ENCODE assay signal across 33 cellular contexts in genomic region chr13:109877809-109878208, GRCh38.
DNase-seq lines count a peak whose midpoint lies in the region; ATAC-seq and TF ChIP-seq lines count a peak whose summit lies in the region.
"Had no signal": no experiment of that assay in that cellular context is flagged by ENCODE, and none has a peak within 500 bp of the region (broad histone marks: within the 10 kb centered on the region; RNA-seq: fewer than 3 reads in every experiment).

No MANE protein-coding gene starts in this region.

- H2BK20ac ChIP-seq in IMR-90 (ENCODE audit: low read depth, low read length), result no peak overlapping the region

- H3K4me2 ChIP-seq in IMR-90 (ENCODE audit: low read depth, low read length), result no peak overlapping the region
- no peak overlapping the region for H3K4me2 ChIP-seq in neuronal stem cell (ENCODE audit: insufficient read depth, low read length, poor library complexity, severe bottlenecking)
- H3K4me2 ChIP-seq: A549; BLaER1; BLaER1 treated with 17β-estradiol and CSF1 and Interleukin-3, amounts not matched to agents 10 nM and 100 nM had no signal

- H4K5ac ChIP-seq in IMR-90 (ENCODE audit: low read depth, low read length), result no peak overlapping the region

- H3K18ac ChIP-seq in IMR-90 (ENCODE audit: low read depth, low read length) (no peak overlapping the region), neuronal stem cell (ENCODE audit: low read length) (peak overlapping the region; percentile 65)

- no peak overlapping the region for H3K9ac ChIP-seq in IMR-90 (ENCODE audit: low read depth, low read length)
- H3K9ac ChIP-seq in neuronal stem cell (ENCODE audit: low read depth, low read length, poor library complexity), result no peak overlapping the region
- H3K9ac ChIP-seq: BLaER1; BLaER1 treated with 17β-estradiol and CSF1 and Interleukin-3, amounts not matched to agents 10 nM and 100 nM had no signal

- H2AK5ac ChIP-seq in IMR-90 (ENCODE audit: low read depth, low read length) (0 out of 2 replicates have a peak overlapping the region, but pooled peaks have one; percentile 13), neuronal stem cell (ENCODE audit: low read depth, low read length) (no peak overlapping the region)

- H2AFZ ChIP-seq in IMR-90 (replicated peaks; ENCODE audit: low read length, poor library complexity) (no peak overlapping the region), neuronal stem cell (ENCODE audit: low read length) (no peak overlapping the region)

- TF ChIP-seq RAD21 in IMR-90 (IDR thresholded peaks at IDR 0.05; ENCODE audit: low read length), result no peak

- H2BK15ac ChIP-seq in IMR-90 (ENCODE audit: low read depth, low read length) (no peak overlapping the region), neuronal stem cell (ENCODE audit: low read length) (no peak overlapping the region)

- no peak for TF ChIP-seq CTCF in IMR-90 (conservative IDR thresholded peaks at IDR 0.05; ENCODE audit: low read depth, low read length)
- TF ChIP-seq CTCF in esophagus muscularis mucosa (IDR thresholded peaks at IDR 0.05), result no peak

- H3K27me3 ChIP-seq in IMR-90 (ENCODE audit: control insufficient read depth, insufficient read depth, low read length) (no peaks in the 10 kb centered on the region), esophagus muscularis mucosa (no peaks in the 10 kb centered on the region), neuronal stem cell (ENCODE audit: control insufficient read depth in 3 of 3, insufficient read depth in 3 of 3, low read depth in 1 of 3, low read length in 3 of 3) (peaks cover 0 to 3% (median 0%) of the 10 kb centered on the region in 3 experiments)
- H3K27me3 ChIP-seq: BLaER1; BLaER1 treated with 17β-estradiol and CSF1 and Interleukin-3, amounts not matched to agents 10 nM and 100 nM had no signal

- POLR2A ChIA-PET in IMR-90 (lab: Charles Lee; ENCODE audit: unreplicated experiment), result no interaction called here

- no peaks in the 10 kb centered on the region for H3K4me1 Mint-ChIP-seq in activated T-helper 17 cell treated with anti-CD3 and anti-CD28 coated beads, Interleukin-2, amount 50 U/mL, for 72 hours
- H3K4me1 Mint-ChIP-seq in immature natural killer cell, result no peaks in the 10 kb centered on the region
- H3K4me1 Mint-ChIP-seq: B cell; CD14-positive monocyte; CD4-positive, alpha-beta memory T cell; CD8-positive, alpha-beta memory T cell had no signal

- WGBS in IMR-90 (ENCODE audit: extremely low coverage in 2 of 2, insufficient read length in 1 of 2), 2 experiments, result 80% methylated on average over 1 of the region's 7 CpGs; no CpG with 5 or more reads in 1 of the 2 experiments
- WGBS in esophagus muscularis mucosa, result 89% methylated on average over 4 of the region's 7 CpGs
- no CpG with 5 or more reads among the region's 7 CpGs for WGBS in neuronal stem cell (ENCODE audit: extremely low coverage in 2 of 2, insufficient read length in 2 of 2, insufficient replicate concordance in 1 of 2), 2 donors

- H3K4me3 ChIP-seq in IMR-90 (ENCODE audit: insufficient read depth, low read depth, low read length) (no peak overlapping the region), esophagus muscularis mucosa (no peak overlapping the region), neuronal stem cell (ENCODE audit: low read length in 2 of 2) (peak overlapping the region in 1 of 2 donors; percentile 35)
- H3K4me3 ChIP-seq: A549; BLaER1; BLaER1 treated with 17β-estradiol and CSF1 and Interleukin-3, amounts not matched to agents 10 nM and 100 nM had no signal

- BruUV-seq in IMR-90 (replicated peaks; lab: Mats Ljungman, UMichigan), result no TSS peak

- no peaks in the 10 kb centered on the region for H3K36me3 Mint-ChIP-seq in activated T-helper 17 cell treated with anti-CD3 and anti-CD28 coated beads, Interleukin-2, amount 50 U/mL, for 72 hours (ENCODE audit: low read depth)
- H3K36me3 Mint-ChIP-seq in immature natural killer cell, result no peaks in the 10 kb centered on the region
- H3K36me3 Mint-ChIP-seq: CD14-positive monocyte; CD4-positive, alpha-beta memory T cell; CD4-positive, CD25-positive, alpha-beta regulatory T cell; CD8-positive, alpha-beta memory T cell; CD8-positive, alpha-beta T cell had no signal

- DNase-seq in IMR-90 (no peak), esophagus muscularis mucosa (ENCODE audit: extremely low spot score) (peak; percentile 53), neuronal stem cell (ENCODE audit: low spot score) (no peak), immature natural killer cell (no peak)
- DNase-seq: 8988T; ACHN; AML-193; BE2C; C1 segment of cervical spinal cord; Caco-2; Calu3; CD4-positive, alpha-beta memory T cell; CD4-positive, alpha-beta T cell; CD4-positive, CD25-positive, alpha-beta regulatory T cell; CD8-positive, alpha-beta memory T cell; CD8-positive, alpha-beta T cell; COR-L47; DMS 273 treated with DMSO at 0.1 percent for 48 hours; DMS153; DMS53; DMS79; DMS79 treated with DMSO at 0.1 percent for 48 hours; DND-41; EL had no signal

- H3K27ac Mint-ChIP-seq in activated T-helper 17 cell treated with anti-CD3 and anti-CD28 coated beads, Interleukin-2, amount 50 U/mL, for 72 hours, result no peak overlapping the region
- H3K27ac Mint-ChIP-seq in immature natural killer cell, result no peak overlapping the region
- H3K27ac Mint-ChIP-seq: B cell; CD14-positive monocyte; CD4-positive, alpha-beta memory T cell; CD4-positive, alpha-beta T cell; CD4-positive, CD25-positive, alpha-beta regulatory T cell; CD8-positive, alpha-beta memory T cell; CD8-positive, alpha-beta T cell had no signal

- H2BK5ac ChIP-seq in IMR-90 (ENCODE audit: low read depth, low read length, poor library complexity, severe bottlenecking), result no peak overlapping the region
- H2BK5ac ChIP-seq in neuronal stem cell (ENCODE audit: low read length), result no peak overlapping the region

- H3K4ac ChIP-seq in IMR-90 (ENCODE audit: low read depth, low read length) (no peak overlapping the region), neuronal stem cell (ENCODE audit: low read length) (no peak overlapping the region)

- CTCF ChIA-PET in IMR-90 (lab: Yijun Ruan, JAX), result no interaction called here

- ATAC-seq in IMR-90 (ENCODE audit: low read depth) (no peak), HG02678 (IDR thresholded peaks at IDR 0.05; ENCODE audit: unreplicated experiment) (no peak)
- ATAC-seq in activated T-helper 17 cell treated with anti-CD3 and anti-CD28 coated beads, Interleukin-2, amount 50 U/mL, for 72 hours (replicated peaks), result no peak
- ATAC-seq: A549; CD8-positive, alpha-beta T cell had no signal

- H3K9me3 Mint-ChIP-seq in activated T-helper 17 cell treated with anti-CD3 and anti-CD28 coated beads, Interleukin-2, amount 50 U/mL, for 72 hours, result no peaks in the 10 kb centered on the region
- H3K9me3 Mint-ChIP-seq in immature natural killer cell, result no peaks in the 10 kb centered on the region
- H3K9me3 Mint-ChIP-seq: CD4-positive, alpha-beta memory T cell; CD4-positive, alpha-beta T cell; CD4-positive, CD25-positive, alpha-beta regulatory T cell; CD8-positive, alpha-beta T cell had no signal

- H3K14ac ChIP-seq in IMR-90 (replicated peaks; ENCODE audit: low read depth, low read length) (no peak overlapping the region), neuronal stem cell (ENCODE audit: low read length) (peak overlapping the region; percentile 58)

- TF ChIP-seq POLR2A in IMR-90 (IDR thresholded peaks at IDR 0.05; ENCODE audit: low read depth, low read length) (no peak), esophagus muscularis mucosa (IDR thresholded peaks at IDR 0.05; ENCODE audit: low read depth) (no peak)

- peaks cover 13% of the 10 kb centered on the region for H3K4me1 ChIP-seq in IMR-90 (ENCODE audit: control insufficient read depth, insufficient read depth, low read length)
- peaks cover 8 to 23% (median 18%) of the 10 kb centered on the region in 4 donors for H3K4me1 ChIP-seq in esophagus muscularis mucosa
- peaks cover 0 to 1% of the 10 kb centered on the region in 2 donors for H3K4me1 ChIP-seq in neuronal stem cell (ENCODE audit: control insufficient read depth in 2 of 2, insufficient read depth in 1 of 2, low read depth in 1 of 2, low read length in 2 of 2)
- H3K4me1 ChIP-seq: BE2C, Caco-2 had no signal

- no peak overlapping the region for H3K4me3 Mint-ChIP-seq in activated T-helper 17 cell treated with anti-CD3 and anti-CD28 coated beads, Interleukin-2, amount 50 U/mL, for 72 hours
- no peak overlapping the region for H3K4me3 Mint-ChIP-seq in immature natural killer cell
- H3K4me3 Mint-ChIP-seq: B cell; CD14-positive monocyte; CD4-positive, alpha-beta memory T cell; CD4-positive, alpha-beta T cell; CD4-positive, CD25-positive, alpha-beta regulatory T cell; CD8-positive, alpha-beta memory T cell; CD8-positive, alpha-beta T cell had no signal

- no peak overlapping the region for H4K91ac ChIP-seq in IMR-90 (ENCODE audit: insufficient read depth, low read depth, low read length)
- H4K91ac ChIP-seq in neuronal stem cell (ENCODE audit: low read depth, low read length, poor library complexity), result no peak overlapping the region

- TF ChIP-seq EP300 in esophagus muscularis mucosa (IDR thresholded peaks at IDR 0.05), result no peak

- H3K56ac ChIP-seq in IMR-90 (ENCODE audit: extremely low read depth, insufficient read depth, low read length), result no peak overlapping the region

- H3K27ac ChIP-seq in IMR-90 (ENCODE audit: insufficient read depth, low read length) (no peak overlapping the region), esophagus muscularis mucosa (replicated peaks in 1 of 4) (no peak overlapping the region), neuronal stem cell (replicated peaks; ENCODE audit: low read length) (no peak overlapping the region)
- H3K27ac ChIP-seq: 22Rv1; A549; BLaER1; BLaER1 treated with 17β-estradiol and CSF1 and Interleukin-3, amounts not matched to agents 10 nM and 100 nM; C4-2B had no signal

- H3K36me3 ChIP-seq in IMR-90 (ENCODE audit: control insufficient read depth, insufficient read depth, low read length) (no peaks in the 10 kb centered on the region), esophagus muscularis mucosa (no peaks in the 10 kb centered on the region), neuronal stem cell (replicated peaks in 1 of 2; ENCODE audit: control insufficient read depth in 2 of 2, insufficient read depth in 2 of 2, low read length in 2 of 2) (no peaks in the 10 kb centered on the region)
- H3K36me3 ChIP-seq: BE2C; BLaER1; BLaER1 treated with 17β-estradiol and CSF1 and Interleukin-3, amounts not matched to agents 10 nM and 100 nM had no signal

- no peak overlapping the region for H2BK120ac ChIP-seq in IMR-90 (ENCODE audit: low read depth, low read length)
- H2BK120ac ChIP-seq in neuronal stem cell (ENCODE audit: low read depth, low read length), result no peak overlapping the region

- in situ Hi-C loops in IMR-90 (cut with MboI; ENCODE audit: low sequenced_read_pairs), result no loop called here

- no peak overlapping the region for H2AK9ac ChIP-seq in IMR-90 (replicated peaks; ENCODE audit: low read depth, low read length, poor library complexity)

- H3K79me1 ChIP-seq in IMR-90 (ENCODE audit: low read depth in 1 of 2, low read length in 2 of 2), result no peaks in the 10 kb centered on the region
- H3K79me1 ChIP-seq in neuronal stem cell (ENCODE audit: low read depth, low read length), result no peaks in the 10 kb centered on the region

- H3K27me3 Mint-ChIP-seq in activated T-helper 17 cell treated with anti-CD3 and anti-CD28 coated beads, Interleukin-2, amount 50 U/mL, for 72 hours, result peaks cover 7% of the 10 kb centered on the region
- H3K27me3 Mint-ChIP-seq in immature natural killer cell (ENCODE audit: low read depth in 3 of 3), result peaks cover 1 to 5% (median 4%) of the 10 kb centered on the region in 3 donors

- dilution Hi-C loops in IMR-90 (cut with HindIII; ENCODE audit: low sequenced_read_pairs, unreplicated experiment), result no loop called here

- H3K23ac ChIP-seq in IMR-90 (ENCODE audit: low read depth, low read length) (no peak overlapping the region), neuronal stem cell (ENCODE audit: low read depth, low read length, poor library complexity) (peak overlapping the region; percentile 46)

- H4K20me1 ChIP-seq in IMR-90 (ENCODE audit: insufficient read depth, low read length), result no peaks in the 10 kb centered on the region
- H4K20me1 ChIP-seq: BLaER1; BLaER1 treated with 17β-estradiol and CSF1 and Interleukin-3, amounts not matched to agents 10 nM and 100 nM had no signal

- no peak overlapping the region for H2BK12ac ChIP-seq in neuronal stem cell (ENCODE audit: low read length)

- intact Hi-C loops in IMR-90 (cut with micrococcal nuclease), result no loop called here
- intact Hi-C loops in esophagus muscularis mucosa (cut with DNase I), result loop anchor here (10.0 kb wide), 1 partner anchor 227 kb away; no protein-coding TSS in a partner anchor

- no peaks in the 10 kb centered on the region for H3K9me3 ChIP-seq in IMR-90 (ENCODE audit: control insufficient read depth, insufficient read depth, low read length)
- H3K9me3 ChIP-seq in esophagus muscularis mucosa, result no peaks in the 10 kb centered on the region
- peaks cover 0 to 2% of the 10 kb centered on the region in 2 donors for H3K9me3 ChIP-seq in neuronal stem cell (replicated peaks in 1 of 2; ENCODE audit: control insufficient read depth in 2 of 2, insufficient read depth in 1 of 2, low read depth in 1 of 2, low read length in 2 of 2)
- H3K9me3 ChIP-seq: A549, BE2C, BLaER1, Caco-2 had no signal

- peaks cover 7% of the 10 kb centered on the region for H3K9me1 ChIP-seq in IMR-90 (ENCODE audit: insufficient read depth, low read length)

- H4K8ac ChIP-seq in IMR-90 (ENCODE audit: low read depth in 2 of 2, low read length in 2 of 2) (no peak overlapping the region), neuronal stem cell (ENCODE audit: low read depth, low read length) (peak overlapping the region; percentile 50)
